Comparison of ENCODE assay signal across 8 cellular contexts in genomic region chr12:108728820-108729611, GRCh38. TPM values are rescaled to one million over a fixed set of nuclear protein-coding genes. Genes with fewer than 3 reads are reported as not detected.
DNase-seq lines count a peak whose midpoint lies in the region; ATAC-seq, FAIRE-seq and TF ChIP-seq lines count a peak whose summit lies in the region.

No MANE protein-coding gene starts in this region.

- no TSS peak for BruUV-seq in mammary epithelial cell (replicated peaks; lab: Mats Ljungman, UMichigan)

- peaks cover 72% of the 10 kb centered on the region for H3K79me2 ChIP-seq in mammary epithelial cell (ENCODE audit: insufficient read depth, low read length)

- H3K14ac ChIP-seq in mesenchymal stem cell (ENCODE audit: low read length in 2 of 2), result no peak overlapping the region

- H3K9ac ChIP-seq in mammary epithelial cell (ENCODE audit: insufficient read depth, low read length), result peak overlapping the region; percentile 98
- peak overlapping the region; percentile 98 for H3K9ac ChIP-seq in mesenchymal stem cell (ENCODE audit: low read length)

- H3K4me3 ChIP-seq in left ventricle myocardium inferior, result peak overlapping the region; percentile 90
- peak overlapping the region; percentile 87 to 99 (median 98) for H3K4me3 ChIP-seq in mammary epithelial cell (replicated peaks in 1 of 3; ENCODE audit: insufficient read depth in 1 of 3, low read depth in 2 of 3, low read length in 3 of 3)
- H3K4me3 ChIP-seq in mesenchymal stem cell (ENCODE audit: insufficient read depth in 1 of 2, low read depth in 1 of 2, low read length in 2 of 2), result peak overlapping the region in 1 of 2 experiments; percentile 96

- dilution Hi-C loops in mammary epithelial cell (cut with HindIII; ENCODE audit: low sequenced_read_pairs), result loop anchor here (5.0 to 10.0 kb wide), 2 partner anchors 48 to 64 kb away; no protein-coding TSS in a partner anchor

- no peak overlapping the region for H4K8ac ChIP-seq in mesenchymal stem cell (ENCODE audit: low read length)

- peaks cover 80% of the 10 kb centered on the region for H3K4me1 ChIP-seq in left ventricle myocardium inferior
- peaks cover 44% of the 10 kb centered on the region for H3K4me1 ChIP-seq in mammary epithelial cell (ENCODE audit: insufficient read depth, low read length)
- peaks cover 13% of the 10 kb centered on the region for H3K4me1 ChIP-seq in mesenchymal stem cell (ENCODE audit: control insufficient read depth, insufficient read depth, low read depth, low read length)

- CTCF ChIA-PET in mammary epithelial cell (lab: Charles Lee; ENCODE audit: low non-redundant PET), result no interaction called here

- no peak overlapping the region for H4K91ac ChIP-seq in mesenchymal stem cell (ENCODE audit: low read length)

- ATAC-seq in left ventricle myocardium superior, result no peak
- ATAC-seq in HG03565 (IDR thresholded peaks at IDR 0.05; ENCODE audit: unreplicated experiment), result no peak
- ATAC-seq in HG03175 (IDR thresholded peaks at IDR 0.05; ENCODE audit: unreplicated experiment), result no peak

- H3K9me3 ChIP-seq in left ventricle myocardium inferior (replicated peaks), result no peaks in the 10 kb centered on the region
- no peaks in the 10 kb centered on the region for H3K9me3 ChIP-seq in mammary epithelial cell (replicated peaks; ENCODE audit: insufficient read depth, low read length)
- H3K9me3 ChIP-seq in mesenchymal stem cell (ENCODE audit: control insufficient read depth, low read length), result no peaks in the 10 kb centered on the region

- H2BK120ac ChIP-seq in mesenchymal stem cell (ENCODE audit: low read depth, low read length), result no peak overlapping the region

- H3K79me1 ChIP-seq in mesenchymal stem cell (replicated peaks; ENCODE audit: low read length, poor library complexity, severe bottlenecking), result no peaks in the 10 kb centered on the region

- H3K27ac ChIP-seq in left ventricle myocardium inferior (replicated peaks) (peak overlapping the region; percentile 97), mammary epithelial cell (ENCODE audit: insufficient read depth, low read depth, low read length) (peak overlapping the region; percentile 99), mesenchymal stem cell (ENCODE audit: low read length, poor library complexity, severe bottlenecking) (peak overlapping the region; percentile 96)

- H2AFZ ChIP-seq in mammary epithelial cell (ENCODE audit: low read depth, low read length) (no peak overlapping the region), mesenchymal stem cell (ENCODE audit: low read depth, low read length) (no peak overlapping the region)

- peaks cover 2% of the 10 kb centered on the region for H4K20me1 ChIP-seq in mammary epithelial cell (ENCODE audit: insufficient read depth, low read length)

- no peak overlapping the region for H2BK15ac ChIP-seq in mesenchymal stem cell (ENCODE audit: low read depth, poor library complexity, severe bottlenecking)

- H3K4me2 ChIP-seq in mammary epithelial cell (ENCODE audit: insufficient read depth, low read depth, low read length) (peak overlapping the region; percentile 80), mesenchymal stem cell (ENCODE audit: low read length, poor library complexity, severe bottlenecking) (peak overlapping the region; percentile 52)

- no peak overlapping the region for H2AK5ac ChIP-seq in mesenchymal stem cell (ENCODE audit: low read length, severe bottlenecking)

- in situ Hi-C loops in mammary epithelial cell (cut with MboI; ENCODE audit: low sequenced_read_pairs in 2 of 2), result no loop called here

- H3K27me3 ChIP-seq in left ventricle myocardium inferior (ENCODE audit: low read depth) (no peaks in the 10 kb centered on the region), mammary epithelial cell (ENCODE audit: insufficient read depth, low read length) (no peaks in the 10 kb centered on the region), mesenchymal stem cell (ENCODE audit: control insufficient read depth in 1 of 2, insufficient read depth in 1 of 2, low read length in 2 of 2) (no peaks in the 10 kb centered on the region)

- no peaks in the 10 kb centered on the region for H3K36me3 ChIP-seq in left ventricle myocardium inferior
- peaks cover 3% of the 10 kb centered on the region for H3K36me3 ChIP-seq in mammary epithelial cell (ENCODE audit: insufficient read depth, low read length)
- peaks cover 2 to 3% of the 10 kb centered on the region in 2 experiments for H3K36me3 ChIP-seq in mesenchymal stem cell (ENCODE audit: control insufficient read depth in 1 of 2, insufficient read depth in 2 of 2, low read depth in 1 of 2, low read length in 2 of 2)

- H3K23ac ChIP-seq in mesenchymal stem cell (ENCODE audit: low read length in 2 of 2), result no peak overlapping the region

- no peak overlapping the region for H3K18ac ChIP-seq in mesenchymal stem cell (ENCODE audit: low read depth in 1 of 2, low read length in 2 of 2)

- TF ChIP-seq CTCF in left ventricle myocardium inferior (IDR thresholded peaks at IDR 0.05; ENCODE audit: borderline replicate concordance) (no peak), mammary epithelial cell (conservative IDR thresholded peaks at IDR 0.05 in 1 of 2, IDR thresholded peaks at IDR 0.05 in 1 of 2; ENCODE audit: extremely low read depth in 1 of 2, insufficient read depth in 1 of 2, low read depth in 1 of 2, low read length in 2 of 2) (no peak)

- FAIRE-seq in frontal cortex (lab: Jason Lieb, UNC), result no peak

- H2BK5ac ChIP-seq in mesenchymal stem cell (ENCODE audit: low read depth, low read length, poor library complexity, severe bottlenecking), result no peak overlapping the region

- H2BK12ac ChIP-seq in mesenchymal stem cell (ENCODE audit: low read length in 2 of 2), result no peak overlapping the region

- DNase-seq in left ventricle myocardium inferior (no peak), left ventricle myocardium superior (no peak), mammary epithelial cell (no peak), mesenchymal stem cell (no peak), mucosa of gallbladder (ENCODE audit: low spot score) (no peak), frontal cortex (ENCODE audit: low spot score in 2 of 2) (no peak)

- WGBS in mammary epithelial cell (ENCODE audit: low coverage, missing lambda C conversion rate), result 46% methylated on average over 9 of the region's 9 CpGs
- 51% methylated on average over 6 of the region's 9 CpGs for WGBS in mesenchymal stem cell

- H3K4ac ChIP-seq in mesenchymal stem cell (ENCODE audit: low read depth in 1 of 2, low read length in 2 of 2), result no peak overlapping the region

- intact Hi-C loops in left ventricle myocardium inferior (cut with micrococcal nuclease), result loop anchor here (5.0 kb wide), 1 partner anchor 37 kb away; no protein-coding TSS in a partner anchor
- intact Hi-C loops in left ventricle myocardium superior (cut with micrococcal nuclease), result loop anchor here (5.0 kb wide), 1 partner anchor 37 kb away; no protein-coding TSS in a partner anchor
- intact Hi-C loops in mammary epithelial cell (cut with micrococcal nuclease), result no loop called here

RNA-seq across cellular contexts. Expression of gene CORO1C, which starts 2.3 kb away (rescaled TPM):
- total RNA-seq in left ventricle myocardium inferior (59.6 TPM), left ventricle myocardium superior (68.0 TPM), mammary epithelial cell (100 to 1,000 TPM; 173 to 245 TPM), mucosa of gallbladder (194 TPM), frontal cortex (171 TPM)
- 188 TPM for polyA plus RNA-seq in mammary epithelial cell
- 790 TPM for polyA minus RNA-seq in mammary epithelial cell
- 152 TPM for polyA plus RNA-seq in mesenchymal stem cell (2013, experiment 1 of 2)
- polyA plus RNA-seq in mesenchymal stem cell (2013, experiment 2 of 2), result 153 TPM
